In the genomic region with DNA sequence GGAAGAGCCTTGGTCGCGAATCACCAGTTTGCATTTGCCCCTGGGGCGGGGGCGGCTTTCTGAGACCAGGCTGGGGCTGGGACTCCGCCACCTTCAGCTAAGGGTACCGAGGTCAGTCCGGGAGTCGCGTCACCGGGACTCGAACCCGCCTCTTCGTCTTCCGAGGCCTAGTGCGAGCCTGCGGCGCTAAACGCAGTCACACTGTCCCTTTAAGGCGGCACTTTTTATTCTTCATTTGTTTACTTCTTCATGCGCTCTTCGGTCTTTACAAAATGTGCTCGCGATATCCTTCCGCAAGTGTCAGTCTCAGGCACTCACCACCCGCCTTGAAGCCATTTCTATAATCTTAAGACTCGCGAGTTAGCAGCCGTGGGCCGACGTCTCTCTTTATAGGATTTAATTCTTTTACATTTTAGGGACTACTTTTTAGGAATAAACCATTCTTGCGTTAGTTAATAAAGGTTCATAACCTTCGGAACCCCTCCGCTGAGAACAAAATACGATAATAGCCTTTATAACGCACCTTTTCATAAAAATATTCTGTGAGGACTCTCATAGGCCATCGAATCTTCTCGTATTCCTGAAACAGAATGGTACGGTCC, we compare ENCODE assay signal across 1 cellular context.
TF ChIP-seq lines count a peak whose summit lies in the region.

No MANE protein-coding gene starts in this region.

TF ChIP-seq in GM12878, 131 proteins besides CTCF, POLR2A, EP300 and RAD21 (continued from another document):
- TF ChIP-seq RELA (IDR thresholded peaks at IDR 0.05; ENCODE audit: borderline replicate concordance, partially characterized antibody) (peak; percentile 57), CBX3 (IDR thresholded peaks at IDR 0.05; ENCODE audit: borderline replicate concordance, low read depth) (no peak), EZH2 (IDR thresholded peaks at IDR 0.05; ENCODE audit: borderline replicate concordance, control insufficient read depth, low read depth, low read length) (no peak), IKZF1 (conservative IDR thresholded peaks at IDR 0.05) (no peak), TCF7 (IDR thresholded peaks at IDR 0.05; ENCODE audit: borderline replicate concordance) (peak; percentile 61; the same call in 1 of the 2 replicates), SRF (IDR thresholded peaks at IDR 0.05; ENCODE audit: low read depth in 2 of 2, low read length in 2 of 2) (no peak), HDAC6 (IDR thresholded peaks at IDR 0.05; ENCODE audit: unreplicated experiment) (no peak), REST (IDR thresholded peaks at IDR 0.05; ENCODE audit: low read depth, low read length) (no peak), RFX5 (IDR thresholded peaks at IDR 0.05; ENCODE audit: low read depth, low read length) (no peak), YY1 (IDR thresholded peaks at IDR 0.05; ENCODE audit: low read depth, low read length) (peak; percentile 90), CEBPZ (IDR thresholded peaks at IDR 0.05; ENCODE audit: low read depth, low read length) (no peak)
- TF ChIP-seq, protein P1, sequence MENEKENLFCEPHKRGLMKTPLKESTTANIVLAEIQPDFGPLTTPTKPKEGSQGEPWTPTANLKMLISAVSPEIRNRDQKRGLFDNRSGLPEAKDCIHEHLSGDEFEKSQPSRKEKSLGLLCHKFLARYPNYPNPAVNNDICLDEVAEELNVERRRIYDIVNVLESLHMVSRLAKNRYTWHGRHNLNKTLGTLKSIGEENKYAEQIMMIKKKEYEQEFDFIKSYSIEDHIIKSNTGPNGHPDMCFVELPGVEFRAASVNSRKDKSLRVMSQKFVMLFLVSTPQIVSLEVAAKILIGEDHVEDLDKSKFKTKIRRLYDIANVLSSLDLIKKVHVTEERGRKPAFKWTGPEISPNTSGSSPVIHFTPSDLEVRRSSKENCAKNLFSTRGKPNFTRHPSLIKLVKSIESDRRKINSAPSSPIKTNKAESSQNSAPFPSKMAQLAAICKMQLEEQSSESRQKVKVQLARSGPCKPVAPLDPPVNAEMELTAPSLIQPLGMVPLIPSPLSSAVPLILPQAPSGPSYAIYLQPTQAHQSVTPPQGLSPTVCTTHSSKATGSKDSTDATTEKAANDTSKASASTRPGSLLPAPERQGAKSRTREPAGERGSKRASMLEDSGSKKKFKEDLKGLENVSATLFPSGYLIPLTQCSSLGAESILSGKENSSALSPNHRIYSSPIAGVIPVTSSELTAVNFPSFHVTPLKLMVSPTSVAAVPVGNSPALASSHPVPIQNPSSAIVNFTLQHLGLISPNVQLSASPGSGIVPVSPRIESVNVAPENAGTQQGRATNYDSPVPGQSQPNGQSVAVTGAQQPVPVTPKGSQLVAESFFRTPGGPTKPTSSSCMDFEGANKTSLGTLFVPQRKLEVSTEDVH (IDR thresholded peaks at IDR 0.05; ENCODE audit: low read depth, partially characterized antibody): peak; percentile 90
- TF ChIP-seq, protein P2, sequence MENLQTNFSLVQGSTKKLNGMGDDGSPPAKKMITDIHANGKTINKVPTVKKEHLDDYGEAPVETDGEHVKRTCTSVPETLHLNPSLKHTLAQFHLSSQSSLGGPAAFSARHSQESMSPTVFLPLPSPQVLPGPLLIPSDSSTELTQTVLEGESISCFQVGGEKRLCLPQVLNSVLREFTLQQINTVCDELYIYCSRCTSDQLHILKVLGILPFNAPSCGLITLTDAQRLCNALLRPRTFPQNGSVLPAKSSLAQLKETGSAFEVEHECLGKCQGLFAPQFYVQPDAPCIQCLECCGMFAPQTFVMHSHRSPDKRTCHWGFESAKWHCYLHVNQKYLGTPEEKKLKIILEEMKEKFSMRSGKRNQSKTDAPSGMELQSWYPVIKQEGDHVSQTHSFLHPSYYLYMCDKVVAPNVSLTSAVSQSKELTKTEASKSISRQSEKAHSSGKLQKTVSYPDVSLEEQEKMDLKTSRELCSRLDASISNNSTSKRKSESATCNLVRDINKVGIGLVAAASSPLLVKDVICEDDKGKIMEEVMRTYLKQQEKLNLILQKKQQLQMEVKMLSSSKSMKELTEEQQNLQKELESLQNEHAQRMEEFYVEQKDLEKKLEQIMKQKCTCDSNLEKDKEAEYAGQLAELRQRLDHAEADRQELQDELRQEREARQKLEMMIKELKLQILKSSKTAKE (IDR thresholded peaks at IDR 0.05; ENCODE audit: low read depth, poor library complexity, severe bottlenecking): peak; percentile 99
- TF ChIP-seq, protein P3, sequence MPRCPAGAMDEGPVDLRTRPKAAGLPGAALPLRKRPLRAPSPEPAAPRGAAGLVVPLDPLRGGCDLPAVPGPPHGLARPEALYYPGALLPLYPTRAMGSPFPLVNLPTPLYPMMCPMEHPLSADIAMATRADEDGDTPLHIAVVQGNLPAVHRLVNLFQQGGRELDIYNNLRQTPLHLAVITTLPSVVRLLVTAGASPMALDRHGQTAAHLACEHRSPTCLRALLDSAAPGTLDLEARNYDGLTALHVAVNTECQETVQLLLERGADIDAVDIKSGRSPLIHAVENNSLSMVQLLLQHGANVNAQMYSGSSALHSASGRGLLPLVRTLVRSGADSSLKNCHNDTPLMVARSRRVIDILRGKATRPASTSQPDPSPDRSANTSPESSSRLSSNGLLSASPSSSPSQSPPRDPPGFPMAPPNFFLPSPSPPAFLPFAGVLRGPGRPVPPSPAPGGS (IDR thresholded peaks at IDR 0.05; ENCODE audit: borderline replicate concordance, insufficient read depth, low read depth, low read length, poor library complexity, severe bottlenecking): peak; percentile 34
TF ChIP-seq in GM12878: peak in this region for 63.
